ENCODE assay signal across 22 cellular contexts in the genomic region with DNA sequence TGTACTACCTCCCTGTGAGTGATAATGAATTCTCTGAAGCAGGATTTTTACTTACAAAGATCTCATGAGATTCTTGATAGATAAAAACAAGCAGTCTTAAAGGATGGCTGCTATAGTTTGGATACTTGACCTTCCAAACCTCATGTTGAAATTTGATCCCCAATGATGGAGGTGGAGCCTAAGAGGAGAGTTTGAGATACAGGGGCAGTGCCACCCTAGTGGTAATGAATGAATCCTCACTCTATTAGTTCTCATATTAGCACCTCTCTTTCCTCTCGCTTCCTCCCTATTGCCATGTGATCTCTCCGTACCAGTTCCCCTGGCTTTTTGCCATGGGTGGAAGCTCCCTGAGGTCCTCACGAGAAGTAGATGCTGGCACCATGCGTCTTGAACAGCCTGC. TPM values are rescaled to one million over a fixed set of nuclear protein-coding genes. Genes with fewer than 3 reads are reported as not detected.
"Had no signal": no experiment of that assay in that cellular context is flagged by ENCODE, and none has a peak within 500 bp of the region (broad histone marks: within the 10 kb centered on the region; RNA-seq: fewer than 3 reads in every experiment).

No MANE protein-coding gene starts in this region.

- H3K27ac ChIP-seq: neutrophil, stomach, testis had no signal

- H3K9me3 ChIP-seq: mucosa of descending colon, neutrophil, stomach, testis had no signal

- H3K27ac Mint-ChIP-seq: activated naive CD4-positive, alpha-beta T cell treated with anti-CD3 and anti-CD28 coated beads for 36 hours; activated naive CD8-positive, alpha-beta T cell treated with anti-CD3 and anti-CD28 coated beads, Interleukin-2, amount 50 U/mL, for 24 hours; activated T-helper 2 cell treated with anti-CD3 and anti-CD28 coated beads, Interferon-gamma antibody, Interleukin-2, Interleukin-4, amounts not matched to agents 10 μg/mL and 5 μg/mL and 100 μg/mL, durations not matched to agents 14 hours and 24 hours and 36 hours; dendritic cell treated with granulocyte-macrophage colony-stimulating factor and Interleukin-4, amounts not matched to agents 40 ng/mL and 50 ng/mL, for 4 days; naive thymus-derived CD4-positive, alpha-beta T cell; T-helper 2 cell treated with Interferon-gamma antibody and Interleukin-4, amounts not matched to agents 5 μg/mL and 100 μg/mL, for 36 hours had no signal

- DNase-seq: activated CD4-positive, alpha-beta T cell treated with anti-CD3 and anti-CD28 coated beads, Interleukin-2, amount 50 U/mL, for 48 hours; activated naive CD4-positive, alpha-beta T cell treated with anti-CD3 and anti-CD28 coated beads for 36 hours; activated naive CD8-positive, alpha-beta T cell treated with anti-CD3 and anti-CD28 coated beads, Interleukin-2, amount 50 U/mL, for 24 hours; aorta; effector memory CD4-positive, alpha-beta T cell; head of caudate nucleus; mammary epithelial cell; mucosa of descending colon; naive thymus-derived CD4-positive, alpha-beta T cell; stimulated activated CD4-positive, alpha-beta T cell treated with anti-CD3 and anti-CD28 coated beads, Interleukin-12 subunit alpha, Interleukin-12 subunit beta, amount 100 ng/mL, for 4 hours; stimulated activated CD4-positive, alpha-beta T cell treated with anti-CD3 and anti-CD28 coated beads, Interleukin-2, amount 100 ng/mL, for 24 hours; stomach; testis had no signal

- H3K36me3 ChIP-seq: neutrophil, stomach had no signal

- H3K36me3 Mint-ChIP-seq: naive thymus-derived CD4-positive, alpha-beta T cell had no signal

- H3K9me3 Mint-ChIP-seq: activated naive CD4-positive, alpha-beta T cell treated with anti-CD3 and anti-CD28 coated beads for 36 hours; activated T-helper 2 cell treated with anti-CD3 and anti-CD28 coated beads, Interferon-gamma antibody, Interleukin-2, Interleukin-4, amounts not matched to agents 10 μg/mL and 5 μg/mL and 100 μg/mL, durations not matched to agents 14 hours and 24 hours and 36 hours; dendritic cell treated with granulocyte-macrophage colony-stimulating factor and Interleukin-4, amounts not matched to agents 40 ng/mL and 50 ng/mL, for 4 days; T-helper 2 cell treated with Interferon-gamma antibody and Interleukin-4, amounts not matched to agents 5 μg/mL and 100 μg/mL, for 36 hours had no signal

- H3K4me1 ChIP-seq: stomach, testis had no signal

- H3K4me3 Mint-ChIP-seq: activated naive CD4-positive, alpha-beta T cell treated with anti-CD3 and anti-CD28 coated beads for 36 hours; activated naive CD8-positive, alpha-beta T cell treated with anti-CD3 and anti-CD28 coated beads, Interleukin-2, amount 50 U/mL, for 24 hours; dendritic cell treated with granulocyte-macrophage colony-stimulating factor and Interleukin-4, amounts not matched to agents 40 ng/mL and 50 ng/mL, for 4 days; T-helper 2 cell treated with Interferon-gamma antibody and Interleukin-4, amounts not matched to agents 5 μg/mL and 100 μg/mL, for 36 hours had no signal

- H3K27me3 ChIP-seq: testis had no signal

- ATAC-seq: activated naive CD8-positive, alpha-beta T cell treated with anti-CD3 and anti-CD28 coated beads, Interleukin-2, amount 50 U/mL, for 24 hours; mucosa of descending colon; naive thymus-derived CD4-positive, alpha-beta T cell had no signal

- H3K4me3 ChIP-seq: mucosa of descending colon, stomach, testis had no signal

RNA-seq across cellular contexts. Expression of a gene that starts 37.9 kb away (rescaled TPM):
- total RNA-seq: activated naive CD4-positive, alpha-beta T cell treated with anti-CD3 and anti-CD28 coated beads for 36 hours; activated T-helper 2 cell treated with anti-CD3 and anti-CD28 coated beads, Interferon-gamma antibody, Interleukin-2, Interleukin-4, amounts not matched to agents 10 μg/mL and 5 μg/mL and 100 μg/mL, durations not matched to agents 14 hours and 24 hours and 36 hours; aorta; cerebellum; epithelial cell of proximal tubule; frontal cortex; mammary epithelial cell; mucosa of descending colon; naive thymus-derived CD4-positive, alpha-beta T cell; renal cortical epithelial cell; stomach; testis; urinary bladder had no signal

RNA-seq across cellular contexts. Expression of a gene that starts 58.8 kb away (rescaled TPM):
- total RNA-seq: activated naive CD4-positive, alpha-beta T cell treated with anti-CD3 and anti-CD28 coated beads for 36 hours; activated T-helper 2 cell treated with anti-CD3 and anti-CD28 coated beads, Interferon-gamma antibody, Interleukin-2, Interleukin-4, amounts not matched to agents 10 μg/mL and 5 μg/mL and 100 μg/mL, durations not matched to agents 14 hours and 24 hours and 36 hours; aorta; cerebellum; epithelial cell of proximal tubule; frontal cortex; mammary epithelial cell; mucosa of descending colon; naive thymus-derived CD4-positive, alpha-beta T cell; renal cortical epithelial cell; stomach; testis; urinary bladder had no signal
